In genomic region chr1:104019675-104020049, GRCh38 we compare ENCODE assay signal across 27 cellular contexts.
"Had no signal": no experiment of that assay in that cellular context is flagged by ENCODE, and none has a peak within 500 bp of the region (broad histone marks: within the 10 kb centered on the region; RNA-seq: fewer than 3 reads in every experiment).

No MANE protein-coding gene starts in this region.

- H3K4me1 Mint-ChIP-seq: nephron; neural progenitor cell; stimulated activated effector memory CD8-positive, alpha-beta T cell treated with anti-CD3 and anti-CD28 coated beads, Interleukin-12 subunit alpha, Interleukin-12 subunit beta, amount 100 ng/mL, for 72 hours; stimulated activated naive B cell treated with anti-CD40 and anti-IgM and Interleukin-4, amounts not matched to agents 10 μg/mL and 1 μg/mL and 100 μg/mL, for 72 hours; stimulated activated naive CD8-positive, alpha-beta T cell treated with anti-CD3 and anti-CD28 coated beads, Interleukin-15, amount 100 ng/mL, for 72 hours had no signal

- H3K27me3 Mint-ChIP-seq: stimulated activated naive B cell treated with anti-CD40 and anti-IgM and Interleukin-4, amounts not matched to agents 10 μg/mL and 1 μg/mL and 100 μg/mL, for 72 hours; stimulated activated naive CD8-positive, alpha-beta T cell treated with anti-CD3 and anti-CD28 coated beads, Interleukin-15, amount 100 ng/mL, for 72 hours; type B pancreatic cell had no signal

- H3K27ac Mint-ChIP-seq: natural killer cell; nephron; neural progenitor cell; progenitor cell of endocrine pancreas; stimulated activated effector memory CD8-positive, alpha-beta T cell treated with anti-CD3 and anti-CD28 coated beads, Interleukin-12 subunit alpha, Interleukin-12 subunit beta, amount 100 ng/mL, for 72 hours; stimulated activated naive B cell treated with anti-CD40 and anti-IgM and Interleukin-4, amounts not matched to agents 10 μg/mL and 1 μg/mL and 100 μg/mL, for 72 hours; type B pancreatic cell had no signal

- H3K4me3 Mint-ChIP-seq: natural killer cell; nephron; neural progenitor cell; stimulated activated effector memory CD8-positive, alpha-beta T cell treated with anti-CD3 and anti-CD28 coated beads, Interleukin-12 subunit alpha, Interleukin-12 subunit beta, amount 100 ng/mL, for 72 hours; stimulated activated naive B cell treated with anti-CD40 and anti-IgM and Interleukin-4, amounts not matched to agents 10 μg/mL and 1 μg/mL and 100 μg/mL, for 72 hours; stimulated activated naive CD8-positive, alpha-beta T cell treated with anti-CD3 and anti-CD28 coated beads, Interleukin-15, amount 100 ng/mL, for 72 hours; type B pancreatic cell had no signal

- ATAC-seq: natural killer cell; psoas muscle; right cardiac atrium; right lobe of liver; stimulated activated effector memory CD8-positive, alpha-beta T cell treated with anti-CD3 and anti-CD28 coated beads, Interleukin-12 subunit alpha, Interleukin-12 subunit beta, amount 100 ng/mL, for 72 hours; stimulated activated naive CD8-positive, alpha-beta T cell treated with anti-CD3 and anti-CD28 coated beads, Interleukin-15, amount 100 ng/mL, for 72 hours; stimulated activated naive CD8-positive, alpha-beta T cell treated with anti-CD3 and anti-CD28 coated beads, Interleukin-15, Interleukin-2, amounts not matched to agents 100 U/mL and 50 U/mL, for 24 hours; upper lobe of right lung had no signal

- H3K36me3 Mint-ChIP-seq: neural progenitor cell; stimulated activated effector memory CD8-positive, alpha-beta T cell treated with anti-CD3 and anti-CD28 coated beads, Interleukin-12 subunit alpha, Interleukin-12 subunit beta, amount 100 ng/mL, for 72 hours; stimulated activated naive B cell treated with anti-CD40 and anti-IgM and Interleukin-4, amounts not matched to agents 10 μg/mL and 1 μg/mL and 100 μg/mL, for 72 hours; type B pancreatic cell had no signal

- H3K4me3 ChIP-seq: neural progenitor cell, ovary, psoas muscle, right lobe of liver, sigmoid colon, suprapubic skin, testis, tibial artery, transverse colon, upper lobe of right lung, uterus had no signal

- H3K27me3 ChIP-seq: neural progenitor cell, ovary, right lobe of liver, sigmoid colon, suprapubic skin, testis, tibial artery, transverse colon, upper lobe of right lung, uterus had no signal

- H3K36me3 ChIP-seq: neural progenitor cell, ovary, right lobe of liver, sigmoid colon, suprapubic skin, tibial artery, transverse colon, upper lobe of right lung, uterus had no signal

- DNase-seq: natural killer cell; occipital lobe; ovary; psoas muscle; right lobe of liver; sigmoid colon; small intestine; stimulated activated CD4-positive, alpha-beta T cell treated with anti-CD3 and anti-CD28 coated beads, Interleukin-15, amount 100 ng/mL, for 24 hours; stimulated activated CD4-positive, alpha-beta T cell treated with anti-CD3 and anti-CD28 coated beads, Interleukin-2, amount 100 ng/mL, for 24 hours; stimulated activated CD4-positive, alpha-beta T cell treated with anti-CD3 and anti-CD28 coated beads, Interleukin-2, amount 100 ng/mL, for 48 hours; stimulated activated CD4-positive, alpha-beta T cell treated with anti-CD3 and anti-CD28 coated beads, Interleukin-4, amount 100 ng/mL, for 24 hours; stimulated activated naive B cell treated with anti-CD40 and anti-IgM and Interleukin-4, amounts not matched to agents 10 μg/mL and 1 μg/mL and 100 μg/mL, for 72 hours; stimulated activated naive CD8-positive, alpha-beta T cell treated with anti-CD3 and anti-CD28 coated beads, Interleukin-15, amount 100 ng/mL, for 72 hours; stimulated activated naive CD8-positive, alpha-beta T cell treated with anti-CD3 and anti-CD28 coated beads, Interleukin-15, Interleukin-2, amounts not matched to agents 100 U/mL and 50 U/mL, for 24 hours; substantia nigra; testis; tibial artery; transverse colon; upper lobe of right lung; uterus had no signal

- H3K9me3 ChIP-seq: ovary, psoas muscle, right lobe of liver, suprapubic skin, testis, tibial artery, transverse colon, upper lobe of right lung, uterus had no signal

- H3K9me3 Mint-ChIP-seq: neural progenitor cell, type B pancreatic cell had no signal
